Comparison of ENCODE assay signal across 1 cellular context in the genomic region with DNA sequence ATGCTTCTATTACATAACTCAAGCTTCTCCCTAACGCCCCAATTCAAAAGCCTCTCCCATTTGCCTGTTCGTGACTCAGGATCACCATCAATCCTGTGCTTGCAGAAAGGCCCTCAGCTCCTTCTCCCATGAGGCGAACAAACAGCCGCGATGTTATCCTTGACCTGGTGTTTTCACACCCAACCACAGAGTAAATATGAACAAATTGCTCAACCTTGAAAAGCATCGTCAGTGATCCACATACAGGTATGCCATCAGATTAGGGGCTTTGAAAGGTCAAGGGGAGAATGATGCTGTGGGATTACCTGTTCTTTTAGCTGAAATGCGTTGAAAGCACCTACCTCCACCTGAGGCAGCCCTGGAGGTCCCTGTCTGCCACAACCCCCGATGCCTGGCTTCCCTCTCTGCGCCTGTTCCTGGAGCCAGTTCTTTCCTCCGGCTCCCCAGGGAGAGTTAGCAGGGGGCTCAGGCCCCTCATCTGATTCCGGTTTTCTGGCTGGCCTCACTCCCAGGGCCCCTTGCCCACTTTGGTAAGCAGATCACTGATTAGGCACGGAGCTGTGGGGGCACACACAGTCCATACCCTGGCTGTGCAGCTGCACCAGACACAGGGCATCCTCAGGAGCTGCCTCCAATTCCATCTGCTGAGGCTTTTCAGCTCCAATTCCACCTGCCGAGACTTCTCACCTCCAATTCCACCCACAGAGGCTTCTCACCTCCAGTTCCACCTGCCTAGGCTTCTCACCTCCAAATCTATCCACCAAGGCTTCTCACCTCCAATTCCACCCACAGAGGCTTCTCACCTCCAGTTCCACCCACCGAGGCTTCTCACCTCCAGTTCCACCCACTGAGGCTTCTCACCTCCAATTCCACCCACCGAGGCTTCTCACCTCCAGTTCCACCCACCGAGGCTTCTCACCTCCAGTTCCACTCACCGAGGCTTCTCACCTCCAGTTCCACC.
A peak's percentile ranks its signal among the peaks of the same experiment; 100 is the strongest.
TF ChIP-seq lines count a peak whose summit lies in the region.

No MANE protein-coding gene starts in this region.

TF ChIP-seq in K562, 482 proteins besides CTCF, POLR2A, EP300 and RAD21:
- TF ChIP-seq FOXA3 (CRISPR knock-in tag; conservative IDR thresholded peaks at IDR 0.05 in 1 of 2, IDR thresholded peaks at IDR 0.05 in 1 of 2): peak in 1 of 2 experiments; percentile 59; a peak in 2 of 4 replicates
- TF ChIP-seq FIP1L1 (IDR thresholded peaks at IDR 0.05; ENCODE audit: low read depth, low read length, poor library complexity, severe bottlenecking): no peak
- TF ChIP-seq GTF2F1 (IDR thresholded peaks at IDR 0.05; ENCODE audit: low read depth, low read length): no peak
- TF ChIP-seq CEBPB (tag; IDR thresholded peaks at IDR 0.05): peak; percentile 58; the same call in 1 of the 2 replicates
- no peak for TF ChIP-seq CEBPG (CRISPR knock-in tag; IDR thresholded peaks at IDR 0.05)
- TF ChIP-seq CEBPG (tag; conservative IDR thresholded peaks at IDR 0.05 in 1 of 2, IDR thresholded peaks at IDR 0.05 in 1 of 2): peak; percentile 28 to 43; a peak in 1 of 4 replicates
- TF ChIP-seq, protein P1, sequence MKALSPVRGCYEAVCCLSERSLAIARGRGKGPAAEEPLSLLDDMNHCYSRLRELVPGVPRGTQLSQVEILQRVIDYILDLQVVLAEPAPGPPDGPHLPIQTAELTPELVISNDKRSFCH (CRISPR knock-in tag; IDR thresholded peaks at IDR 0.05): no peak
- TF ChIP-seq, protein P1 (tag; IDR thresholded peaks at IDR 0.05): peak; percentile 61; the same call in 1 of the 2 replicates
